ENCODE assay signal across 28 cellular contexts in genomic region chr11:129598378-129598777, GRCh38.
"Had no signal": no experiment of that assay in that cellular context is flagged by ENCODE, and none has a peak within 500 bp of the region (broad histone marks: within the 10 kb centered on the region; RNA-seq: fewer than 3 reads in every experiment).

No MANE protein-coding gene starts in this region.

- H3K36me3 ChIP-seq: heart left ventricle, left ventricle myocardium inferior, neutrophil, thyroid gland, transverse colon, upper lobe of left lung, vagina had no signal

- H3K9me3 ChIP-seq: mucosa of descending colon, neutrophil, psoas muscle, testis, thyroid gland, transverse colon, upper lobe of left lung, vagina had no signal

- H3K9ac ChIP-seq: parathyroid adenoma had no signal

- DNase-seq: heart left ventricle; hypothalamus; immature natural killer cell; left ventricle myocardium inferior; mesendoderm; midbrain; mucosa of descending colon; naive thymus-derived CD4-positive, alpha-beta T cell; occipital lobe; psoas muscle; stimulated activated CD4-positive, alpha-beta T cell treated with anti-CD3 and anti-CD28 coated beads, Interleukin-12 subunit alpha, Interleukin-12 subunit beta, amount 100 ng/mL, for 4 hours; stimulated activated CD4-positive, alpha-beta T cell treated with anti-CD3 and anti-CD28 coated beads, Interleukin-15, amount 100 ng/mL, for 24 hours; stimulated activated CD4-positive, alpha-beta T cell treated with anti-CD3 and anti-CD28 coated beads, Interleukin-4, amount 100 ng/mL, for 24 hours; stimulated activated naive CD4-positive, alpha-beta T cell; stimulated activated naive CD8-positive, alpha-beta T cell treated with anti-CD3 and anti-CD28 coated beads, Interleukin-15, amount 100 ng/mL, for 72 hours; substantia nigra; testis; thyroid gland; transverse colon; upper lobe of left lung had no signal

- H3K4me1 ChIP-seq: heart left ventricle, left ventricle myocardium inferior, parathyroid adenoma, psoas muscle, testis, thyroid gland, transverse colon, upper lobe of left lung, vagina had no signal

- H3K4me3 ChIP-seq: heart left ventricle, left ventricle myocardium inferior, lung, mucosa of descending colon, psoas muscle, skin epidermis, testis, thyroid gland, transverse colon, upper lobe of left lung, vagina had no signal

- ATAC-seq: heart left ventricle; mucosa of descending colon; naive thymus-derived CD4-positive, alpha-beta T cell; natural killer cell treated with Interleukin-12 subunit alpha and Interleukin-12 subunit beta and Interleukin-15 and Interleukin-18, amount 100 ng/mL, for 72 hours; psoas muscle; sciatic nerve; stimulated activated effector memory CD8-positive, alpha-beta T cell treated with anti-CD3 and anti-CD28 coated beads, Interleukin-12 subunit alpha, Interleukin-12 subunit beta, amount 100 ng/mL, for 72 hours; stimulated activated naive CD8-positive, alpha-beta T cell treated with anti-CD3 and anti-CD28 coated beads, Interleukin-15, amount 100 ng/mL, for 72 hours had no signal

- H3K27ac ChIP-seq: heart left ventricle, left ventricle myocardium inferior, neutrophil, parathyroid adenoma, psoas muscle, skin epidermis, testis, thyroid gland, transverse colon, upper lobe of left lung, vagina had no signal

- H2AFZ ChIP-seq: parathyroid adenoma had no signal

- H3K27me3 ChIP-seq: neutrophil, testis, thyroid gland, transverse colon, upper lobe of left lung, vagina had no signal
